ENCODE assay signal across 8 cellular contexts in the genomic region with DNA sequence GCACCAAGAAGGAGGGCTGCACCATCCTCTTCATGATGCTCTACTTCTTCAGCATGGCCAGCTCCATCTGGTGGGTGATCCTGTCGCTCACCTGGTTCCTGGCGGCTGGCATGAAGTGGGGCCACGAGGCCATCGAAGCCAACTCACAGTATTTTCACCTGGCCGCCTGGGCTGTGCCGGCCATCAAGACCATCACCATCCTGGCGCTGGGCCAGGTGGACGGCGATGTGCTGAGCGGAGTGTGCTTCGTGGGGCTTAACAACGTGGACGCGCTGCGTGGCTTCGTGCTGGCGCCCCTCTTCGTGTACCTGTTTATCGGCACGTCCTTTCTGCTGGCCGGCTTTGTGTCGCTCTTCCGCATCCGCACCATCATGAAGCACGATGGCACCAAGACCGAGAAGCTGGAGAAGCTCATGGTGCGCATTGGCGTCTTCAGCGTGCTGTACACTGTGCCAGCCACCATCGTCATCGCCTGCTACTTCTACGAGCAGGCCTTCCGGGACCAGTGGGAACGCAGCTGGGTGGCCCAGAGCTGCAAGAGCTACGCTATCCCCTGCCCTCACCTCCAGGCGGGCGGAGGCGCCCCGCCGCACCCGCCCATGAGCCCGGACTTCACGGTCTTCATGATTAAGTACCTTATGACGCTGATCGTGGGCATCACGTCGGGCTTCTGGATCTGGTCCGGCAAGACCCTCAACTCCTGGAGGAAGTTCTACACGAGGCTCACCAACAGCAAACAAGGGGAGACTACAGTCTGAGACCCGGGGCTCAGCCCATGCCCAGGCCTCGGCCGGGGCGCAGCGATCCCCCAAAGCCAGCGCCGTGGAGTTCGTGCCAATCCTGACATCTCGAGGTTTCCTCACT. TPM values are rescaled to one million over a fixed set of nuclear protein-coding genes. Genes with fewer than 3 reads are reported as not detected.
DNase-seq lines count a peak whose midpoint lies in the region; ATAC-seq and TF ChIP-seq lines count a peak whose summit lies in the region.

No MANE protein-coding gene starts in this region.

- no peak for TF ChIP-seq POLR2A in esophagus squamous epithelium (IDR thresholded peaks at IDR 0.05)

- TF ChIP-seq CTCF in esophagus squamous epithelium (IDR thresholded peaks at IDR 0.05), result peak in 1 of 6 experiments; percentile 19
- TF ChIP-seq CTCF in neural crest cell (conservative IDR thresholded peaks at IDR 0.05), result no peak

- 31 to 54% methylated on average over 26 to 38 of the region's 58 CpGs for WGBS in esophagus squamous epithelium, 2 donors

- intact Hi-C loops in esophagus squamous epithelium (cut with DNase I), result no loop called here

- no peak overlapping the region for H3K9ac ChIP-seq in BLaER1

- ATAC-seq in HG02970 (IDR thresholded peaks at IDR 0.05; ENCODE audit: low FRiP score, unreplicated experiment), result no peak

- DNase-seq in NCI-H510A treated with DMSO at 0.1 percent for 48 hours (lab: John Stamatoyannopoulos, UW) (peak; percentile 27), esophagus squamous epithelium (lab: John Stamatoyannopoulos, UW) (no peak), neural crest cell (ENCODE audit: low read depth, low spot score) (no peak), NCI-H2029 (lab: John Stamatoyannopoulos, UW) (no peak), HT-29 (ENCODE audit: low spot score) (no peak)
- no peak for DNase-seq in central memory CD4-positive, alpha-beta T cell

- H3K9me3 Mint-ChIP-seq in neural crest cell, result no peaks in the 10 kb centered on the region

- H3K36me3 Mint-ChIP-seq in neural crest cell (ENCODE audit: low read depth), result no peaks in the 10 kb centered on the region

- H3K4me1 ChIP-seq in BLaER1 (peaks cover 26% of the 10 kb centered on the region), esophagus squamous epithelium (peaks cover 18 to 52% (median 22%) of the 10 kb centered on the region in 3 donors)

- H3K27ac ChIP-seq in BLaER1 (no peak overlapping the region), esophagus squamous epithelium (peak overlapping the region; percentile 90 to 98 (median 96))

- H3K4me3 ChIP-seq in BLaER1 (peak overlapping the region; percentile 91), esophagus squamous epithelium (peak overlapping the region; percentile 62 to 95 (median 70))

- H3K27me3 Mint-ChIP-seq in neural crest cell (ENCODE audit: low read depth), result peaks cover 52% of the 10 kb centered on the region

- H3K4me1 Mint-ChIP-seq in neural crest cell, result peaks cover 37% of the 10 kb centered on the region

- H3K9me3 ChIP-seq in BLaER1 (no peaks in the 10 kb centered on the region), esophagus squamous epithelium (no peaks in the 10 kb centered on the region)

- H3K36me3 ChIP-seq in BLaER1, result peaks cover 10% of the 10 kb centered on the region; the same call in 1 of the 2 replicates
- no peaks in the 10 kb centered on the region for H3K36me3 ChIP-seq in esophagus squamous epithelium

- peaks cover 22% of the 10 kb centered on the region; the same call in 1 of the 2 replicates for H4K20me1 ChIP-seq in BLaER1

- peak overlapping the region; percentile 87 for H3K4me2 ChIP-seq in BLaER1

- no peak overlapping the region for H3K27ac Mint-ChIP-seq in neural crest cell (ENCODE audit: unreplicated experiment)

- H3K4me3 Mint-ChIP-seq in neural crest cell, result peak overlapping the region; percentile 96

- H3K27me3 ChIP-seq in BLaER1 (no peaks in the 10 kb centered on the region), esophagus squamous epithelium (no peaks in the 10 kb centered on the region)

RNA-seq across cellular contexts. Expression of gene FZD1, which starts 2.1 kb away (rescaled TPM):
- total RNA-seq in esophagus squamous epithelium (10 to 100 TPM in 2 of 4 donors, 1 to 10 TPM in 2; 8.6 to 14.5 (median 10.4) TPM), neural crest cell (9.2 and 9.5 TPM in 2 replicates)
- total RNA-seq in HT-29 (2014; rRNA removed; shearing (Covaris generic)), result 0.56 and 0.73 TPM in 2 replicates
